ENCODE assay signal across 8 cellular contexts in genomic region chr16:86509759-86510464, GRCh38. TPM values are rescaled to one million over a fixed set of nuclear protein-coding genes. Genes with fewer than 3 reads are reported as not detected.
DNase-seq lines count a peak whose midpoint lies in the region; ATAC-seq and TF ChIP-seq lines count a peak whose summit lies in the region.

No MANE protein-coding gene starts in this region.

- CTCF ChIA-PET in A673 (lab: Charles Lee) = no interaction called here

- ATAC-seq in central memory CD8-positive, alpha-beta T cell (replicated peaks; ENCODE audit: extremely low read depth, poor library complexity, severe bottlenecking) = no peak
- ATAC-seq in lung (ENCODE audit: insufficient read depth, low FRiP score) (peak; percentile 31), GM18870 (IDR thresholded peaks at IDR 0.05; ENCODE audit: unreplicated experiment) (no peak), GM19452 (IDR thresholded peaks at IDR 0.05; ENCODE audit: unreplicated experiment) (no peak)

- BruUV-seq in A673 (replicated peaks; lab: Mats Ljungman, UMichigan) = no TSS peak

- H3K36me3 Mint-ChIP-seq in central memory CD8-positive, alpha-beta T cell (ENCODE audit: insufficient read depth) = peaks cover 14% of the 10 kb centered on the region

- H3K9me3 ChIP-seq in A673 (ENCODE audit: low read depth, low read length, poor library complexity, severe bottlenecking) (no peaks in the 10 kb centered on the region), lung (ENCODE audit: control insufficient read depth in 2 of 2, insufficient read depth in 1 of 2, low read length in 1 of 2) (peaks cover 0 to 2% of the 10 kb centered on the region in 2 donors)

- H3K27me3 ChIP-seq in A673 (replicated peaks; ENCODE audit: insufficient read depth, low read depth, low read length, poor library complexity) = peaks cover 100% of the 10 kb centered on the region
- peaks cover 10% of the 10 kb centered on the region for H3K27me3 ChIP-seq in lung (ENCODE audit: control insufficient read depth, insufficient read depth)

- intact Hi-C loops in A673 (cut with micrococcal nuclease; ENCODE audit: unreplicated experiment) = no loop called here

- H3K27ac ChIP-seq in A673 (ENCODE audit: low read depth, low read length, poor library complexity, severe bottlenecking) (no peak overlapping the region), lung (ENCODE audit: low read depth in 1 of 2, low read length in 1 of 2) (peak overlapping the region in 1 of 2 donors; percentile 89)

- 1% methylated on average over 54 to 82 of the region's 84 CpGs for WGBS in lung, 2 donors

- no peak overlapping the region for H3K27ac Mint-ChIP-seq in central memory CD8-positive, alpha-beta T cell (ENCODE audit: low read depth)

- POLR2A ChIA-PET in A673 (lab: Charles Lee; ENCODE audit: low non-redundant PET) = no interaction called here

- peaks cover 25% of the 10 kb centered on the region for H3K4me1 Mint-ChIP-seq in central memory CD8-positive, alpha-beta T cell

- H3K36me3 ChIP-seq in A673 (ENCODE audit: insufficient read depth, low read length, poor library complexity, severe bottlenecking) (no peaks in the 10 kb centered on the region), lung (ENCODE audit: control insufficient read depth in 2 of 2, insufficient read depth in 2 of 2, low read length in 2 of 2) (no peaks in the 10 kb centered on the region)

- DNase-seq in A673 (ENCODE audit: low spot score) = peak; percentile 21
- peak; percentile 89 for DNase-seq in HCEC 1CT
- no peak for DNase-seq in central memory CD8-positive, alpha-beta T cell (ENCODE audit: low spot score in 2 of 2)
- DNase-seq in lung (ENCODE audit: low spot score) = peak; percentile 39
- no peak for DNase-seq in SHP77 treated with DMSO at 0.1 percent for 48 hours (lab: John Stamatoyannopoulos, UW)
- DNase-seq in NK-92 (lab: John Stamatoyannopoulos, UW; ENCODE audit: unreplicated experiment) = no peak

- peak overlapping the region; percentile 80 for H3K4me3 Mint-ChIP-seq in central memory CD8-positive, alpha-beta T cell

- H3K27me3 Mint-ChIP-seq in central memory CD8-positive, alpha-beta T cell = peaks cover 78% of the 10 kb centered on the region

- peak overlapping the region; percentile 33 for H3K4me3 ChIP-seq in A673 (ENCODE audit: low read depth, low read length, poor library complexity, severe bottlenecking)
- peak overlapping the region; percentile 55 for H3K4me3 ChIP-seq in lung

- H3K9me3 Mint-ChIP-seq in central memory CD8-positive, alpha-beta T cell = no peaks in the 10 kb centered on the region

- TF ChIP-seq CTCF in A673 (conservative IDR thresholded peaks at IDR 0.05; ENCODE audit: low read depth, low read length) = no peak
- no peak for TF ChIP-seq CTCF in lung (IDR thresholded peaks at IDR 0.05; ENCODE audit: control extremely low read depth, extremely low read depth)

- H3K4me1 ChIP-seq in A673 (ENCODE audit: insufficient read depth, low read length, poor library complexity, severe bottlenecking) (peaks cover 9% of the 10 kb centered on the region), lung (ENCODE audit: control insufficient read depth in 2 of 2, insufficient read depth in 2 of 2, low read length in 2 of 2) (peaks cover 0 to 13% of the 10 kb centered on the region in 2 donors)

RNA-seq across cellular contexts. Expression of gene FOXF1, which starts 0.4 kb away (rescaled TPM):
- total RNA-seq in A673 (2021) = not detected in 2 replicates
- total RNA-seq in lung = 10 to 100 TPM; 25.7 to 34.4 TPM
- polyA plus RNA-seq in lung = 10 to 100 TPM; 12.2 to 12.5 TPM

RNA-seq across cellular contexts. Expression of gene MTHFSD, which starts 45.1 kb away (rescaled TPM):
- total RNA-seq in A673 (2021) = 26.5 and 27.5 TPM in 2 replicates
- total RNA-seq in lung = 10 to 100 TPM; 23.3 to 28.5 TPM
- 1 to 10 TPM; 9.4 to 9.9 TPM for polyA plus RNA-seq in lung

RNA-seq across cellular contexts. Expression of gene FOXC2, which starts 56.7 kb away (rescaled TPM):
- total RNA-seq in A673 (2021) (0.13 and 0.34 TPM in 2 replicates), lung (1 to 10 TPM in 1 of 2 donors, under 1 TPM in 1; 0.82 to 2.7 TPM)
- polyA plus RNA-seq in lung = under 1 TPM; 0.37 to 0.43 TPM

Comparison
In these comparisons a context has a peak if more than half of its experiments do, and no peak if none do; other contexts are left out.
1. DNase-seq: peak in A673 (single experiment), HCEC 1CT (single experiment) and lung (single experiment); none in central memory CD8-positive, alpha-beta T cell (0 of 2), SHP77 treated with DMSO at 0.1 percent for 48 hours (single experiment) and NK-92 (single experiment).
2. RNA of gene FOXF1, which starts 0.4 kb away (total RNA-seq): 25.7 to 34.4 TPM in lung; not detected in A673; every median in the first group is over 10 times any median in the second.